Comparison of ENCODE assay signal across 23 cellular contexts in the genomic region with DNA sequence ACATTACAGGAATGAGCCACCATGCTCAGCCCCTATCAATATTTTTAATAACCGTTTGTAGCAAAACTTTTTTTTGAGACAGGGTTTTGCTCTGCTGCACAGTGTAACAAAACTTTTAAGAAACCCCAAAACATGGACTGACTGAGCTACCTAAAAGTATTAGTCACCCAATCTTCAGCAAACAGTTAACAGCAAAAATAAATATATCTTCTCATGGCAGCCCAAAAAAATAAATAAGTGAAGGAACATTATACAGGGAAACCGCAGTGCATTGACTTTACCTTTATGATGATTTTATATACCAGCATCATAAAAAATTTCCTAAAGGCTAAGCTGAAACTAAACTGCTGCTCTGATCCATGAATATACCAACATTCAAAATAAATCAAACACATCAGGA.
DNase-seq lines count a peak whose midpoint lies in the region; ATAC-seq and TF ChIP-seq lines count a peak whose summit lies in the region.
"Had no signal": no experiment of that assay in that cellular context is flagged by ENCODE, and none has a peak within 500 bp of the region (broad histone marks: within the 10 kb centered on the region; RNA-seq: fewer than 3 reads in every experiment).

No MANE protein-coding gene starts in this region.

- H2AFZ ChIP-seq in PC-3 (ENCODE audit: low read length), result 0 out of 2 replicates have a peak overlapping the region, but pooled peaks have one; percentile 2
- H2AFZ ChIP-seq in smooth muscle cell (ENCODE audit: low read depth), result no peak overlapping the region

- H3K4me2 ChIP-seq in PC-3 (ENCODE audit: low read length) (peak overlapping the region; percentile 69), smooth muscle cell (peak overlapping the region; percentile 49)
- H3K4me2 ChIP-seq: BLaER1 had no signal

- TF ChIP-seq CTCF in PC-3 (conservative IDR thresholded peaks at IDR 0.05; ENCODE audit: low read depth, low read length) (no peak), RWPE2 (IDR thresholded peaks at IDR 0.05; ENCODE audit: poor library complexity, severe bottlenecking) (no peak), smooth muscle cell (IDR thresholded peaks at IDR 0.05; ENCODE audit: borderline replicate concordance, insufficient read depth, poor library complexity, severe bottlenecking) (no peak)

- H3K9ac ChIP-seq in PC-3 (ENCODE audit: low read length) (peak overlapping the region; percentile 60), smooth muscle cell (ENCODE audit: low read depth) (no peak overlapping the region)
- H3K9ac ChIP-seq: BLaER1 had no signal

- POLR2A ChIA-PET in PC-3 (lab: Charles Lee; ENCODE audit: unreplicated experiment), result interaction anchor here (0.6 kb wide), 1 partner anchor 42 kb away, joined by 3 read pairs; no protein-coding TSS in a partner anchor

- CTCF ChIA-PET in PC-3 (lab: Charles Lee), result interaction anchor here (0.8 kb wide), 1 partner anchor 34 kb away, joined by 3 read pairs; no protein-coding TSS in a partner anchor

- H3K27ac ChIP-seq in PC-3 (ENCODE audit: low read length) (peak overlapping the region; percentile 90), RWPE2 (ENCODE audit: poor library complexity, severe bottlenecking) (peak overlapping the region; percentile 52), epithelial cell of prostate (peak overlapping the region; percentile 91), smooth muscle cell (ENCODE audit: low read depth) (no peak overlapping the region)
- H3K27ac ChIP-seq: BLaER1 had no signal

- H3K36me3 ChIP-seq in PC-3 (ENCODE audit: low read depth, low read length) (no peaks in the 10 kb centered on the region), RWPE2 (ENCODE audit: low read depth) (no peaks in the 10 kb centered on the region), smooth muscle cell (ENCODE audit: low read depth) (no peaks in the 10 kb centered on the region)
- H3K36me3 ChIP-seq: BE2C, BLaER1 had no signal

- peaks cover 5% of the 10 kb centered on the region for H3F3A ChIP-seq in PC-3 (ENCODE audit: low read length, unreplicated experiment)
- H3F3A ChIP-seq in smooth muscle cell (ENCODE audit: low read depth), result no peaks in the 10 kb centered on the region

- no peaks in the 10 kb centered on the region for H3K79me2 ChIP-seq in PC-3 (ENCODE audit: low read length)
- no peaks in the 10 kb centered on the region for H3K79me2 ChIP-seq in smooth muscle cell (ENCODE audit: low read depth)

- BruUV-seq in PC-3 (replicated peaks; lab: Mats Ljungman, UMichigan), result no TSS peak

- H3K9me3 ChIP-seq in PC-3 (ENCODE audit: low read length), result no peaks in the 10 kb centered on the region
- no peaks in the 10 kb centered on the region for H3K9me3 ChIP-seq in RWPE2 (ENCODE audit: severe bottlenecking)
- no peaks in the 10 kb centered on the region for H3K9me3 ChIP-seq in smooth muscle cell (replicated peaks; ENCODE audit: low read depth)
- H3K9me3 ChIP-seq: BE2C, BLaER1 had no signal

- intact Hi-C loops in PC-3 (cut with micrococcal nuclease), result loop anchor here (1.0 to 2.0 kb wide), 6 partner anchors 34 to 158 kb away; no protein-coding TSS in a partner anchor

- no peaks in the 10 kb centered on the region for H4K20me1 ChIP-seq in PC-3 (ENCODE audit: low read length)
- no peaks in the 10 kb centered on the region for H4K20me1 ChIP-seq in smooth muscle cell (ENCODE audit: low read depth)
- H4K20me1 ChIP-seq: BLaER1 had no signal

- no peaks in the 10 kb centered on the region for H3K9me2 ChIP-seq in PC-3 (replicated peaks; ENCODE audit: low read length)

- H3K27me3 ChIP-seq in PC-3 (ENCODE audit: low read length) (no peaks in the 10 kb centered on the region), RWPE2 (ENCODE audit: insufficient read depth, poor library complexity, severe bottlenecking) (no peaks in the 10 kb centered on the region), smooth muscle cell (ENCODE audit: low read depth) (no peaks in the 10 kb centered on the region)
- H3K27me3 ChIP-seq: BE2C, BLaER1 had no signal

- H3K4me3 ChIP-seq in PC-3 (ENCODE audit: low read length), result peak overlapping the region; percentile 37; the same call in 1 of the 2 replicates
- H3K4me3 ChIP-seq in RWPE2 (ENCODE audit: severe bottlenecking), result no peak overlapping the region
- H3K4me3 ChIP-seq in smooth muscle cell, result no peak overlapping the region
- H3K4me3 ChIP-seq: BLaER1, GM12878 had no signal

- ATAC-seq in PC-3 (peak; percentile 70), RWPE2 (ENCODE audit: low read depth) (no peak), GM19467 (IDR thresholded peaks at IDR 0.05; ENCODE audit: unreplicated experiment) (no peak)
- ATAC-seq: GM12878 had no signal

- peak; percentile 68 for DNase-seq in PC-3
- DNase-seq in RWPE2 (ENCODE audit: low spot score), result no peak
- DNase-seq in epithelial cell of prostate (ENCODE audit: low read depth, low spot score), result no peak
- DNase-seq in smooth muscle cell (lab: John Stamatoyannopoulos, UW; ENCODE audit: unreplicated experiment), result no peak
- no peak for DNase-seq in NCI-H69 (lab: John Stamatoyannopoulos, UW)
- no peak for DNase-seq in NCI-H1092 treated with DMSO at 0.1 percent for 48 hours (lab: John Stamatoyannopoulos, UW)
- DNase-seq: 8988T; ACHN; BE2C; C1 segment of cervical spinal cord; CD4-positive, alpha-beta memory T cell; CD4-positive, CD25-positive, alpha-beta regulatory T cell; CD8-positive, alpha-beta memory T cell; COR-L47; DMS 273 treated with DMSO at 0.1 percent for 48 hours; DMS153; DMS79; DND-41; EL; GDM1 had no signal

- WGBS in smooth muscle cell (ENCODE audit: low lambda C conversion rate), result 91% methylated on average over 2 of the region's 2 CpGs

- H3K4me1 ChIP-seq in PC-3 (ENCODE audit: insufficient read depth, low read length) (peaks cover 35% of the 10 kb centered on the region), RWPE2 (ENCODE audit: insufficient read depth, poor library complexity, severe bottlenecking) (peaks cover 30% of the 10 kb centered on the region), smooth muscle cell (ENCODE audit: low read depth) (no peaks in the 10 kb centered on the region)
- H3K4me1 ChIP-seq: BE2C had no signal
